ENCODE assay signal across 8 cellular contexts in genomic region chr6:2940010-2940850, GRCh38. TPM values are rescaled to one million over a fixed set of nuclear protein-coding genes. Genes with fewer than 3 reads are reported as not detected.
DNase-seq lines count a peak whose midpoint lies in the region; ATAC-seq and TF ChIP-seq lines count a peak whose summit lies in the region.

No MANE protein-coding gene starts in this region.

- peak overlapping the region in 8 of 10 donors; percentile 9 to 79 (median 66) for H3K27ac ChIP-seq in heart right ventricle
- H3K27ac ChIP-seq in testis, result no peak overlapping the region

- CTCF ChIA-PET in activated CD4-positive, alpha-beta memory T cell treated with anti-CD3 and anti-CD28 coated beads, Interleukin-2, amount 10 ng/mL, durations not matched to agents 7 days and 5 days (lab: Charles Lee), result interaction anchor here (0.9 to 5.5 kb wide), 7 partner anchors 12 to 149 kb away, joined by 4 to 35 read pairs (median 10); partner anchors contain the start of gene SERPINB1

- ATAC-seq in heart right ventricle (no peak), HG03442 (IDR thresholded peaks at IDR 0.05; ENCODE audit: unreplicated experiment) (peak; percentile 90)

- peaks cover 57% of the 10 kb centered on the region for H3K4me1 Mint-ChIP-seq in activated CD4-positive, alpha-beta memory T cell treated with anti-CD3 and anti-CD28 coated beads, Interleukin-2, amount 10 ng/mL, durations not matched to agents 7 days and 5 days

- H3K9me3 ChIP-seq in heart right ventricle (peaks cover 0 to 5% (median 0%) of the 10 kb centered on the region in 11 donors), testis (no peaks in the 10 kb centered on the region)

- TF ChIP-seq POLR2A in lower leg skin (IDR thresholded peaks at IDR 0.05), result no peak
- TF ChIP-seq POLR2A in testis (IDR thresholded peaks at IDR 0.05), result no peak

- H3K9me3 Mint-ChIP-seq in activated CD4-positive, alpha-beta memory T cell treated with anti-CD3 and anti-CD28 coated beads, Interleukin-2, amount 10 ng/mL, durations not matched to agents 7 days and 5 days, result peaks cover 33% of the 10 kb centered on the region

- H3K36me3 ChIP-seq in heart right ventricle, result no peaks in the 10 kb centered on the region
- H3K36me3 ChIP-seq in testis (ENCODE audit: low read depth, missing control alignments), result no peaks in the 10 kb centered on the region

- H3K27me3 ChIP-seq in heart right ventricle, result no peaks in the 10 kb centered on the region
- H3K27me3 ChIP-seq in testis, result no peaks in the 10 kb centered on the region

- peak overlapping the region; percentile 69 for H3K4me3 Mint-ChIP-seq in activated CD4-positive, alpha-beta memory T cell treated with anti-CD3 and anti-CD28 coated beads, Interleukin-2, amount 10 ng/mL, durations not matched to agents 7 days and 5 days

- WGBS in heart right ventricle, 2 donors, result 81 to 88% methylated on average over 26 of the region's 26 CpGs
- WGBS in lower leg skin, 2 donors, result 82 to 85% methylated on average over 26 of the region's 26 CpGs
- WGBS in testis, 2 donors, result 64% methylated on average over 26 of the region's 26 CpGs

- H3K36me3 Mint-ChIP-seq in activated CD4-positive, alpha-beta memory T cell treated with anti-CD3 and anti-CD28 coated beads, Interleukin-2, amount 10 ng/mL, durations not matched to agents 7 days and 5 days (ENCODE audit: low read depth), result peaks cover 45% of the 10 kb centered on the region

- intact Hi-C loops in heart right ventricle (cut with DNase I) (no loop called here), cardiac septum (cut with DNase I) (no loop called here), lower leg skin (cut with DNase I; ENCODE audit: low total_unique reads) (no loop called here), testis (cut with DNase I; ENCODE audit: low total_unique reads) (no loop called here)

- TF ChIP-seq CTCF in heart right ventricle (IDR thresholded peaks at IDR 0.05) (no peak), lower leg skin (IDR thresholded peaks at IDR 0.05) (no peak), testis (IDR thresholded peaks at IDR 0.05) (no peak)

- H3K4me1 ChIP-seq in heart right ventricle (peaks cover 9 to 45% (median 24%) of the 10 kb centered on the region in 9 donors), testis (no peaks in the 10 kb centered on the region)

- no peak for DNase-seq in heart right ventricle
- DNase-seq in cardiac septum (ENCODE audit: low spot score), result no peak
- DNase-seq in activated CD4-positive, alpha-beta memory T cell treated with anti-CD3 and anti-CD28 coated beads, Interleukin-2, amount 10 ng/mL, durations not matched to agents 7 days and 5 days, result peak; percentile 81
- DNase-seq in lower leg skin (ENCODE audit: low spot score in 2 of 2), result peak; percentile 10 to 36
- peak; percentile 80 for DNase-seq in testis
- no peak for DNase-seq in hippocampal formation (lab: John Stamatoyannopoulos, UW)
- DNase-seq in nucleus accumbens (lab: John Stamatoyannopoulos, UW), result no peak

- H3K27ac Mint-ChIP-seq in activated CD4-positive, alpha-beta memory T cell treated with anti-CD3 and anti-CD28 coated beads, Interleukin-2, amount 10 ng/mL, durations not matched to agents 7 days and 5 days, result peak overlapping the region; percentile 94

- H3K27me3 Mint-ChIP-seq in activated CD4-positive, alpha-beta memory T cell treated with anti-CD3 and anti-CD28 coated beads, Interleukin-2, amount 10 ng/mL, durations not matched to agents 7 days and 5 days, result peaks cover 31% of the 10 kb centered on the region

- POLR2A ChIA-PET in activated CD4-positive, alpha-beta memory T cell treated with anti-CD3 and anti-CD28 coated beads, Interleukin-2, amount 10 ng/mL, durations not matched to agents 7 days and 5 days (lab: Charles Lee), result interaction anchor here (0.6 to 2.4 kb wide), 26 partner anchors 9 to 269 kb away, joined by 3 to 50 read pairs (median 3); partner anchors contain the start of genes NQO2, RIPK1 and SERPINB1

- H3K4me3 ChIP-seq in heart right ventricle, result peak overlapping the region in 1 of 10 donors; percentile 25
- H3K4me3 ChIP-seq in lower leg skin (ENCODE audit: low read depth, poor library complexity, severe bottlenecking), result no peak overlapping the region
- H3K4me3 ChIP-seq in testis, result peak overlapping the region in 1 of 2 donors; percentile 26

RNA-seq across cellular contexts. Expression of gene SERPINB6, which starts 31.1 kb away (rescaled TPM):
- total RNA-seq in heart right ventricle, result 100 to 1,000 TPM; 163 to 261 (median 183) TPM
- 100 to 1,000 TPM; 138 to 153 TPM for polyA plus RNA-seq in heart right ventricle
- total RNA-seq in cardiac septum, result 171 TPM
- 10 to 100 TPM; 19.8 to 20.1 TPM for total RNA-seq in activated CD4-positive, alpha-beta memory T cell treated with anti-CD3 and anti-CD28 coated beads, Interleukin-2, amount 10 ng/mL, durations not matched to agents 7 days and 5 days
- 10 to 100 TPM; 21.2 to 37.0 (median 35.6) TPM for total RNA-seq in lower leg skin
- total RNA-seq in testis, result 100 to 1,000 TPM; 203 to 281 TPM
- 348 TPM for polyA plus RNA-seq in testis (ENCODE audit: insufficient read depth, low read depth, low replicate concordance)

RNA-seq across cellular contexts. Expression of gene SERPINB9, which starts 37.1 kb away (rescaled TPM):
- total RNA-seq in heart right ventricle (10 to 100 TPM in 1 of 10 donors, 1 to 10 TPM in 9; 3.6 to 10.9 (median 4.8) TPM), cardiac septum (5.3 TPM), lower leg skin (1 to 10 TPM in 2 of 4 donors, under 1 TPM in 2; 0.42 to 3.9 (median 1.5) TPM), testis (10 to 100 TPM; 33.9 to 60.0 TPM)
- polyA plus RNA-seq in heart right ventricle (1 to 10 TPM; 2.2 to 3.8 TPM), testis (ENCODE audit: insufficient read depth, low read depth, low replicate concordance) (19.1 TPM)
- total RNA-seq in activated CD4-positive, alpha-beta memory T cell treated with anti-CD3 and anti-CD28 coated beads, Interleukin-2, amount 10 ng/mL, durations not matched to agents 7 days and 5 days, result 10 to 100 TPM; 50.0 to 51.3 TPM

RNA-seq across cellular contexts. Expression of gene NQO2, which starts 59.5 kb away (rescaled TPM):
- total RNA-seq in heart right ventricle, result 10 to 100 TPM; 29.5 to 88.4 (median 48.2) TPM
- 100 to 1,000 TPM in 1 of 2 donors, 10 to 100 TPM in 1; 52.3 to 107 TPM for polyA plus RNA-seq in heart right ventricle
- total RNA-seq in cardiac septum, result 37.9 TPM
- 10 to 100 TPM; 37.7 to 38.4 TPM for total RNA-seq in activated CD4-positive, alpha-beta memory T cell treated with anti-CD3 and anti-CD28 coated beads, Interleukin-2, amount 10 ng/mL, durations not matched to agents 7 days and 5 days
- 10 to 100 TPM; 24.4 to 40.5 (median 36.7) TPM for total RNA-seq in lower leg skin
- total RNA-seq in testis, result 10 to 100 TPM in 1 of 2 donors, 1 to 10 TPM in 1; 9.5 to 16.8 TPM
- 35.6 TPM for polyA plus RNA-seq in testis (ENCODE audit: insufficient read depth, low read depth, low replicate concordance)

Comparison
In these comparisons a context has a peak if more than half of its experiments do, and no peak if none do; other contexts are left out.
1. DNase-seq: peak in activated CD4-positive, alpha-beta memory T cell treated with anti-CD3 and anti-CD28 coated beads, Interleukin-2, amount 10 ng/mL, durations not matched to agents 7 days and 5 days (single experiment), lower leg skin (2 of 2) and testis (single experiment); none in heart right ventricle (0 of 2), cardiac septum (single experiment), hippocampal formation (0 of 2) and nucleus accumbens (0 of 56).
2. H3K27ac ChIP-seq: peak in heart right ventricle (8 of 10); none in testis (0 of 2).